Comparison of ENCODE assay signal across 16 cellular contexts in the genomic region with DNA sequence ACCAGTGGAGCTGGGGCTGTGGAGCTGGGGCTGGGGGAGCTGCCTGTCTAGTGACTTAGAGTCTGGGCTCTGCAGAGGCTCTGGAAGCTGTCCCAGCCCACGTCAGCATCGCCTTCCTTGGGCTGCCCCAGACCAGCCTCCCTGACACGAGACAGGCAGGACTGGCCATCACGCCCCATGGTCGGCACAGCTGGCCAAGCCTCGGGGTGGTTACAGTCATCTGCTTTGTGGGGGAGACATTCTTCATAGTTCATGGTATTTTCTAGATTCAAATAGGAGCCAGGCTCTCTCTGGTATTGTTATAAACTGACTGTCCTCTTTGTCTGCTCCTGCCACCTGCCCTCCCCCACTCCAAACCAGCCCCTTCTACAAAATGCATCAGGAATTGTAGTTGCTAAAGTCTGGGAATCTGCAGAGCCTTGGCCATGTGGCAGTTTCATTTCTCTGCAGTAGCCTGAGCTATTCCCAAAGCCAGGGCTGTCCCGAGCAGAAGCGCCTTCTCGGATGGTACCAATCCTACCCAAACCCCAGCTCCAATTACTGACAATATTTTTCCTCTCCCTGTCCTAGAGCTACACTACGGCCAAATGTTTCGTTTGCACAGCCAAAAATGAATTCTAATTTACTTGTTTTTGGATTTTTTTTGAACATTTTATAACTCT. TPM values are rescaled to one million over a fixed set of nuclear protein-coding genes. Genes with fewer than 3 reads are reported as not detected.
DNase-seq lines count a peak whose midpoint lies in the region; TF ChIP-seq lines count a peak whose summit lies in the region.
"Had no signal": no experiment of that assay in that cellular context is flagged by ENCODE, and none has a peak within 500 bp of the region (broad histone marks: within the 10 kb centered on the region; RNA-seq: fewer than 3 reads in every experiment).

No MANE protein-coding gene starts in this region.

- no peaks in the 10 kb centered on the region for H4K20me1 ChIP-seq in osteoblast (ENCODE audit: insufficient read depth, low read length)

- H3K36me3 ChIP-seq in osteoblast (ENCODE audit: insufficient read depth, low read length) = peaks cover 8% of the 10 kb centered on the region
- H3K36me3 ChIP-seq: right lobe of liver, upper lobe of left lung had no signal

- no peaks in the 10 kb centered on the region for H3K9me3 ChIP-seq in osteoblast (ENCODE audit: low read depth, low read length)
- H3K9me3 ChIP-seq: right lobe of liver, upper lobe of left lung had no signal

- peak overlapping the region; percentile 36 for H2AFZ ChIP-seq in osteoblast (ENCODE audit: low read length)

- H3K79me2 ChIP-seq in osteoblast (ENCODE audit: insufficient read depth, low read length) = no peaks in the 10 kb centered on the region

- H3K4me3 ChIP-seq in osteoblast (ENCODE audit: insufficient read depth, low read length) = peak overlapping the region; percentile 45
- H3K4me3 ChIP-seq: right lobe of liver, upper lobe of left lung had no signal

- no peaks in the 10 kb centered on the region for H3K27me3 ChIP-seq in osteoblast (ENCODE audit: insufficient read depth, low read length)
- H3K27me3 ChIP-seq: right lobe of liver, upper lobe of left lung had no signal

- H3K4me1 ChIP-seq in osteoblast (ENCODE audit: insufficient read depth, low read length) = peaks cover 7% of the 10 kb centered on the region
- H3K4me1 ChIP-seq: right lobe of liver had no signal

- DNase-seq in AG08395 (ENCODE audit: low spot score) (peak; percentile 76), amniotic epithelial cell (ENCODE audit: low read depth) (peak; percentile 17), foreskin melanocyte (peak; percentile 97), osteoblast (ENCODE audit: insufficient read length, low spot score, missing footprints) (peak; percentile 87), 8988T (no peak), NOMO-1 (lab: John Stamatoyannopoulos, UW; ENCODE audit: unreplicated experiment in 2 of 2) (no peak), NCI-H748 (lab: John Stamatoyannopoulos, UW; ENCODE audit: unreplicated experiment) (no peak)
- no peak for DNase-seq in stimulated activated CD4-positive, alpha-beta T cell treated with anti-CD3 and anti-CD28 coated beads, Interleukin-2, amount 100 ng/mL, for 24 hours
- DNase-seq: endodermal cell, NCI-H1417, NCI-H510A treated with DMSO at 0.1 percent for 48 hours, right lobe of liver, SHP77 treated with DMSO at 0.1 percent for 48 hours, upper lobe of left lung had no signal

- H3K4me2 ChIP-seq in osteoblast (ENCODE audit: insufficient read depth, low read length) = peak overlapping the region; percentile 68

- H3K27ac ChIP-seq in osteoblast (ENCODE audit: low read depth, low read length) = peak overlapping the region; percentile 35
- H3K27ac ChIP-seq: right lobe of liver, upper lobe of left lung had no signal

- no peak for TF ChIP-seq CTCF in osteoblast (IDR thresholded peaks at IDR 0.05; ENCODE audit: extremely low read depth, low read depth, low read length)

RNA-seq across cellular contexts. Expression of gene OLFML2B, which starts 29.4 kb away (rescaled TPM):
- 49.9 and 58.9 TPM in 2 replicates for total RNA-seq in osteoblast
- total RNA-seq: activated CD8-positive, alpha-beta memory T cell treated with anti-CD3 and anti-CD28 coated beads for 36 hours; HepG2 had no signal

Comparison
In these comparisons a context has a peak if more than half of its experiments do, and no peak if none do; other contexts are left out.
1. DNase-seq: peak in AG08395 (single experiment), amniotic epithelial cell (single experiment), foreskin melanocyte (single experiment) and osteoblast (single experiment); none in stimulated activated CD4-positive, alpha-beta T cell treated with anti-CD3 and anti-CD28 coated beads, Interleukin-2, amount 100 ng/mL, for 24 hours (0 of 2), 8988T (single experiment), NOMO-1 (0 of 2) and NCI-H748 (single experiment).